In the genomic region with DNA sequence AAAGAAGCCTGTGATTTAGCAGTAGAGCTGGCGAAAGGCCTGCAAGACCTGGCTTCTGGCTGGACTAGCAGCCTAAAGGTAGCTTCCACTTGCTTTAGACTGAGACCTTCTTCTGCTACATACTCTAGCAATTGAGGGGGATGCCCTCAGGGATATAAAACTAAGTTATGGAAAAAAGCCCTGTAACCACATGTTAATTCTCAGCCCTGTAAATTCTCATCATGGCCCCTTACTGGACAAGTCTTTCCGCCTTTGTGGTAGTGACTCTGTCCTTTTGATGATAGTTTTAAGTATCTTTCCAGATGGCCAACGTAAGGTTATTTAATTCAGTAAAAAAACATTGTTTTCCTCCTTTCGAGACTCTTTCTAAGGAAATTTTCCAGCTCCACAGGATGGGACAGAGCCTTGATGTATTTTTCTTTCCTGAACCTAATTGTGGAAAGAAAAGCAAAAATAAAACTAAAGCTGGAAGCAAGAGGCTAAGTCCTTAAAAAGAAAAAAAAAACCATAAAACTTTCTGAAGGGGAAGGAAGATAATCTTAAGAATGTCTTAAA, we compare ENCODE assay signal across 19 cellular contexts. TPM values are rescaled to one million over a fixed set of nuclear protein-coding genes. Genes with fewer than 3 reads are reported as not detected.
A peak's percentile ranks its signal among the peaks of the same experiment; 100 is the strongest.
DNase-seq lines count a peak whose midpoint lies in the region; ATAC-seq and TF ChIP-seq lines count a peak whose summit lies in the region.
"Had no signal": no experiment of that assay in that cellular context is flagged by ENCODE, and none has a peak within 500 bp of the region (broad histone marks: within the 10 kb centered on the region; RNA-seq: fewer than 3 reads in every experiment).

No MANE protein-coding gene starts in this region.

- ATAC-seq in RWPE2 (ENCODE audit: low read depth) (no peak), thoracic aorta (ENCODE audit: insufficient number of reproducible peaks, low FRiP score, low read depth) (no peak), GM18858 (IDR thresholded peaks at IDR 0.05; ENCODE audit: unreplicated experiment) (no peak), GM19455 (IDR thresholded peaks at IDR 0.05; ENCODE audit: unreplicated experiment) (no peak)
- ATAC-seq: activated T-helper 17 cell treated with anti-CD3 and anti-CD28 coated beads, Interleukin-2, amount 50 U/mL, for 72 hours; left lobe of liver; stimulated activated effector memory CD8-positive, alpha-beta T cell treated with anti-CD3 and anti-CD28 coated beads, Interleukin-12 subunit alpha, Interleukin-12 subunit beta, amount 100 ng/mL, for 72 hours had no signal

- peaks cover 35% of the 10 kb centered on the region for H3F3A ChIP-seq in GM23248 (ENCODE audit: insufficient read depth)

- H3K4me1 ChIP-seq in GM23248 (ENCODE audit: insufficient read depth) (peaks cover 49% of the 10 kb centered on the region), RWPE2 (ENCODE audit: insufficient read depth, poor library complexity, severe bottlenecking) (peaks cover 13% of the 10 kb centered on the region), thoracic aorta (ENCODE audit: control insufficient read depth in 1 of 2, low read depth in 2 of 2) (peaks cover 19 to 30% of the 10 kb centered on the region in 2 donors)

- H3K36me3 ChIP-seq in GM23248 (ENCODE audit: low read depth) = no peaks in the 10 kb centered on the region
- no peaks in the 10 kb centered on the region for H3K36me3 ChIP-seq in RWPE2 (ENCODE audit: low read depth)
- no peaks in the 10 kb centered on the region for H3K36me3 ChIP-seq in thoracic aorta
- H3K36me3 ChIP-seq: cardiac muscle cell had no signal

- in situ Hi-C loops in GM23248 (cut with MboI) = no loop called here

- 72 to 73% methylated on average over 4 of the region's 4 CpGs for WGBS in GM23248 (ENCODE audit: low coverage in 1 of 2, low lambda C conversion rate in 2 of 2, missing lambda C conversion rate in 2 of 2), 2 experiments

- H3K9me3 ChIP-seq in GM23248 (ENCODE audit: low read depth) (no peaks in the 10 kb centered on the region), RWPE2 (ENCODE audit: severe bottlenecking) (peaks cover 2% of the 10 kb centered on the region), thoracic aorta (peaks cover 5% of the 10 kb centered on the region)

- H3K79me2 ChIP-seq in GM23248 (ENCODE audit: insufficient read depth) = no peaks in the 10 kb centered on the region

- TF ChIP-seq CTCF in RWPE2 (IDR thresholded peaks at IDR 0.05; ENCODE audit: poor library complexity, severe bottlenecking) (no peak), thoracic aorta (IDR thresholded peaks at IDR 0.05) (no peak)

- DNase-seq in GM23248 (no peak), RWPE2 (ENCODE audit: low spot score) (no peak), left kidney (ENCODE audit: low read depth, low spot score) (peak; percentile 45), thoracic aorta (ENCODE audit: low spot score) (no peak), NCI-H524 (lab: John Stamatoyannopoulos, UW) (no peak)
- DNase-seq: DMS 273 treated with DMSO at 0.1 percent for 48 hours, dorsolateral prefrontal cortex, NCI-H1694, NCI-H2227 treated with DMSO at 0.1 percent for 48 hours, right cardiac atrium had no signal

- H3K9me2 ChIP-seq in GM23248 (ENCODE audit: insufficient read depth) = no peaks in the 10 kb centered on the region

- H4K20me1 ChIP-seq in GM23248 (ENCODE audit: insufficient read depth) = no peaks in the 10 kb centered on the region

- H3K27ac ChIP-seq in GM23248 = peak overlapping the region; percentile 84
- H3K27ac ChIP-seq in RWPE2 (ENCODE audit: poor library complexity, severe bottlenecking) = peak overlapping the region; percentile 36
- peak overlapping the region; percentile 13 to 24 for H3K27ac ChIP-seq in thoracic aorta
- H3K27ac ChIP-seq: dorsolateral prefrontal cortex had no signal

- H3K4me3 ChIP-seq in GM23248 (no peak overlapping the region), RWPE2 (ENCODE audit: severe bottlenecking) (no peak overlapping the region), thoracic aorta (no peak overlapping the region)
- H3K4me3 ChIP-seq: cardiac muscle cell, dorsolateral prefrontal cortex, GM12878 had no signal

- H3K9ac ChIP-seq in GM23248 = peak overlapping the region; percentile 34

- H2AFZ ChIP-seq in GM23248 = 0 out of 2 replicates have a peak overlapping the region, but pooled peaks have one; percentile 20

- H3K27me3 ChIP-seq in GM23248 (replicated peaks; ENCODE audit: insufficient read depth) = no peaks in the 10 kb centered on the region
- H3K27me3 ChIP-seq in RWPE2 (ENCODE audit: insufficient read depth, poor library complexity, severe bottlenecking) = no peaks in the 10 kb centered on the region
- no peaks in the 10 kb centered on the region for H3K27me3 ChIP-seq in thoracic aorta (replicated peaks; ENCODE audit: insufficient read depth)
- H3K27me3 ChIP-seq: cardiac muscle cell had no signal

- peak overlapping the region; percentile 40 for H3K4me2 ChIP-seq in GM23248 (ENCODE audit: unreplicated experiment)

RNA-seq across cellular contexts. Expression of gene TM4SF4, which starts 25.3 kb away (rescaled TPM):
- 0.97 TPM in 1 of 2 replicates, not detected in the other for total RNA-seq in GM23248 (2014; rRNA removed; shearing (Covaris generic))
- polyA plus RNA-seq in GM23248 (2016; fragmentation: Nextera tagmentation; extraction: Ambion mirVana) = 0.48 and 0.96 TPM in 2 replicates
- total RNA-seq in thoracic aorta = not detected
- total RNA-seq: activated T-helper 17 cell treated with anti-CD3 and anti-CD28 coated beads, Interleukin-2, amount 50 U/mL, for 72 hours; cardiac muscle cell; dorsolateral prefrontal cortex; glomerular endothelial cell; right cardiac atrium; temporal lobe had no signal
- polyA plus RNA-seq: right cardiac atrium had no signal

Comparison
In these comparisons a context has a peak if more than half of its experiments do, and no peak if none do; other contexts are left out.
1. H3K27ac ChIP-seq: peak in every context shown above with its lines; median percentile 84 in GM23248; 36 in RWPE2; 18 in thoracic aorta.